Comparison of ENCODE assay signal across 10 cellular contexts in genomic region chr17:64150237-64151015, GRCh38. TPM values are rescaled to one million over a fixed set of nuclear protein-coding genes. Genes with fewer than 3 reads are reported as not detected.
DNase-seq lines count a peak whose midpoint lies in the region; ATAC-seq and TF ChIP-seq lines count a peak whose summit lies in the region.
"Had no signal": no experiment of that assay in that cellular context is flagged by ENCODE, and none has a peak within 500 bp of the region (broad histone marks: within the 10 kb centered on the region; RNA-seq: fewer than 3 reads in every experiment).

No MANE protein-coding gene starts in this region.

- no peak overlapping the region for H3K9ac ChIP-seq in PC-3 (ENCODE audit: low read length)

- no peaks in the 10 kb centered on the region for H3K9me3 ChIP-seq in osteoblast (ENCODE audit: low read depth, low read length)
- H3K9me3 ChIP-seq in PC-3 (ENCODE audit: low read length) = no peaks in the 10 kb centered on the region
- H3K9me3 ChIP-seq in CD8-positive, alpha-beta memory T cell (ENCODE audit: low read length) = no peaks in the 10 kb centered on the region

- peaks cover 15 to 26% (median 21%) of the 10 kb centered on the region in 3 donors for H3K4me1 Mint-ChIP-seq in CD8-positive, alpha-beta memory T cell

- no peak overlapping the region for H3K4me3 Mint-ChIP-seq in CD8-positive, alpha-beta memory T cell

- CTCF ChIA-PET in PC-3 (lab: Charles Lee) = interaction anchor here (2.6 kb wide), 1 partner anchor 131 kb away, joined by 29 read pairs; no protein-coding TSS in a partner anchor
- CTCF ChIA-PET in CD8-positive, alpha-beta memory T cell (lab: Charles Lee) = interaction anchor here (1.0 to 2.1 kb wide), 3 partner anchors 17 to 239 kb away, joined by 5 to 8 read pairs (median 5); no protein-coding TSS in a partner anchor

- peak; percentile 33 for DNase-seq in COLO668 (lab: John Stamatoyannopoulos, UW; ENCODE audit: unreplicated experiment)
- DNase-seq in HuH-7.5 (ENCODE audit: low spot score) = peak; percentile 35
- DNase-seq in osteoblast (ENCODE audit: insufficient read length, low spot score, missing footprints) = no peak
- DNase-seq in PC-3 = no peak
- DNase-seq in CD8-positive, alpha-beta memory T cell = no peak
- DNase-seq in A172 (ENCODE audit: low spot score) = no peak
- no peak for DNase-seq in mesenteric fat pad (ENCODE audit: low spot score)
- DNase-seq: NCI-H446 treated with DMSO at 0.1 percent for 48 hours had no signal

- peak overlapping the region in 1 of 8 donors; percentile 38 for H3K27ac Mint-ChIP-seq in CD8-positive, alpha-beta memory T cell

- H3K27me3 ChIP-seq in osteoblast (ENCODE audit: insufficient read depth, low read length) (no peaks in the 10 kb centered on the region), PC-3 (ENCODE audit: low read length) (no peaks in the 10 kb centered on the region)
- no peaks in the 10 kb centered on the region for H3K27me3 ChIP-seq in CD8-positive, alpha-beta memory T cell (ENCODE audit: insufficient read depth, low read length, poor library complexity, severe bottlenecking)

- H3K9me2 ChIP-seq in PC-3 (replicated peaks; ENCODE audit: low read length) = no peaks in the 10 kb centered on the region

- H3K79me2 ChIP-seq in osteoblast (ENCODE audit: insufficient read depth, low read length) = peaks cover 8% of the 10 kb centered on the region
- H3K79me2 ChIP-seq in PC-3 (ENCODE audit: low read length) = peaks cover 13% of the 10 kb centered on the region

- H3F3A ChIP-seq in PC-3 (ENCODE audit: low read length, unreplicated experiment) = peaks cover 30% of the 10 kb centered on the region

- no peak for TF ChIP-seq CTCF in osteoblast (IDR thresholded peaks at IDR 0.05; ENCODE audit: extremely low read depth, low read depth, low read length)
- TF ChIP-seq CTCF in PC-3 (conservative IDR thresholded peaks at IDR 0.05; ENCODE audit: low read depth, low read length) = no peak

- H3K36me3 Mint-ChIP-seq in CD8-positive, alpha-beta memory T cell = peaks cover 6 to 58% (median 21%) of the 10 kb centered on the region in 3 donors

- H3K4me2 ChIP-seq in osteoblast (ENCODE audit: insufficient read depth, low read length) (no peak overlapping the region), PC-3 (ENCODE audit: low read length) (no peak overlapping the region)

- intact Hi-C loops in PC-3 (cut with micrococcal nuclease) = no loop called here

- no peaks in the 10 kb centered on the region for H3K9me3 Mint-ChIP-seq in CD8-positive, alpha-beta memory T cell

- H3K4me3 ChIP-seq in osteoblast (ENCODE audit: insufficient read depth, low read length) (no peak overlapping the region), PC-3 (ENCODE audit: low read length) (no peak overlapping the region)
- no peak overlapping the region for H3K4me3 ChIP-seq in CD8-positive, alpha-beta memory T cell (ENCODE audit: low read length)

- no TSS peak for BruUV-seq in PC-3 (replicated peaks; lab: Mats Ljungman, UMichigan)

- POLR2A ChIA-PET in PC-3 (lab: Charles Lee; ENCODE audit: unreplicated experiment) = interaction anchor here (0.6 kb wide), 1 partner anchor 94 kb away, joined by 3 read pairs; no protein-coding TSS in a partner anchor
- POLR2A ChIA-PET in CD8-positive, alpha-beta memory T cell (lab: Charles Lee) = no interaction called here

- H3K27ac ChIP-seq in cingulate gyrus (ENCODE audit: low read depth, low read length) (peak overlapping the region; percentile 13), osteoblast (ENCODE audit: low read depth, low read length) (peak overlapping the region; percentile 43), PC-3 (ENCODE audit: low read length) (no peak overlapping the region)
- no peak overlapping the region for H3K27ac ChIP-seq in CD8-positive, alpha-beta memory T cell (ENCODE audit: low read depth, low read length)

- peaks cover 12% of the 10 kb centered on the region for H3K4me1 ChIP-seq in osteoblast (ENCODE audit: insufficient read depth, low read length)
- H3K4me1 ChIP-seq in PC-3 (ENCODE audit: insufficient read depth, low read length) = peaks cover 9% of the 10 kb centered on the region
- peaks cover 17% of the 10 kb centered on the region for H3K4me1 ChIP-seq in CD8-positive, alpha-beta memory T cell (ENCODE audit: insufficient read depth, low read length)

- H3K36me3 ChIP-seq in osteoblast (ENCODE audit: insufficient read depth, low read length) (peaks cover 28% of the 10 kb centered on the region), PC-3 (ENCODE audit: low read depth, low read length) (peaks cover 17% of the 10 kb centered on the region)
- H3K36me3 ChIP-seq in CD8-positive, alpha-beta memory T cell (ENCODE audit: insufficient read depth, low read length) = peaks cover 13% of the 10 kb centered on the region

- H4K20me1 ChIP-seq in osteoblast (ENCODE audit: insufficient read depth, low read length) (peaks cover 3% of the 10 kb centered on the region), PC-3 (ENCODE audit: low read length) (0 out of 2 replicates have a peak, but pooled peaks cover 4% of the 10 kb centered on the region)

- no peaks in the 10 kb centered on the region for H3K27me3 Mint-ChIP-seq in CD8-positive, alpha-beta memory T cell

- H2AFZ ChIP-seq in osteoblast (ENCODE audit: low read length) (no peak overlapping the region), PC-3 (ENCODE audit: low read length) (no peak overlapping the region)

- no peak for ATAC-seq in PC-3
- ATAC-seq: SK-N-SH treated with all-trans-retinoic acid at 6 μM for 48 hours had no signal

RNA-seq across cellular contexts. Expression of gene ERN1, which starts 20.5 kb away (rescaled TPM):
- 12.1 and 12.7 TPM in 2 replicates for total RNA-seq in osteoblast
- total RNA-seq in PC-3 (2014; rRNA removed) = 13.5 and 17.9 TPM in 2 replicates
- total RNA-seq in CD8-positive, alpha-beta memory T cell = 10 to 100 TPM; 24.7 to 25.5 TPM
- polyA plus RNA-seq in CD8-positive, alpha-beta memory T cell = 92.1 TPM
- total RNA-seq in A172 (2014; rRNA removed; shearing (Covaris generic)) = 2.1 and 2.4 TPM in 2 replicates
- 27.1 TPM for total RNA-seq in mesenteric fat pad

Comparison
In these comparisons a context has a peak if more than half of its experiments do, and no peak if none do; other contexts are left out.
1. DNase-seq: peak in COLO668 (single experiment) and HuH-7.5 (single experiment); none in osteoblast (single experiment), PC-3 (single experiment), CD8-positive, alpha-beta memory T cell (0 of 5), A172 (single experiment) and mesenteric fat pad (single experiment).
2. H3K27ac ChIP-seq: peak in cingulate gyrus (single experiment) and osteoblast (single experiment); none in PC-3 (single experiment) and CD8-positive, alpha-beta memory T cell (single experiment).